In the genomic region with DNA sequence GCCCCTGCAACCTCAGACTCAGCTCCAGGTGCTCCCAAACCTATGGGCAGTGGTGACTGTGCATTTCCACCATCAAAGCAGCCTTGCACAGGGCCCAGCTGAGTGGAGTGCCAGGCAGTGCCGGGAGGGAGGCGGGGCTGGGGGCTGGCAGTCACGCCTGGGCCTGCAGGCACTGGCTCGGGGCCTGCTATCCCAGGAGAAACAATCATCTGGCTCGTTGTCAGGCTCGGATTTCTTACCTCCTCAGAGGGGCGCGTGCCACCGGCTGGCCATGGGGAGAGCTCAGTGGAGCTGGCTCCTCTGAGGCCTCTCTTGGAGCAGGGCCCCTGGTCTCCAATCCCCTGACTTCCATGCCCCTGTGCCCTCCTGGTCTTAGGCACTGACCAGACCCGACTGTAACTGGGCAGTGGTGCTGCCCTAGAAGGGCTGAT, we compare ENCODE assay signal across 11 cellular contexts. TPM values are rescaled to one million over a fixed set of nuclear protein-coding genes. Genes with fewer than 3 reads are reported as not detected.
DNase-seq lines count a peak whose midpoint lies in the region; ATAC-seq, FAIRE-seq and TF ChIP-seq lines count a peak whose summit lies in the region.
"Had no signal": no experiment of that assay in that cellular context is flagged by ENCODE, and none has a peak within 500 bp of the region (broad histone marks: within the 10 kb centered on the region; RNA-seq: fewer than 3 reads in every experiment).

No MANE protein-coding gene starts in this region.

- DNase-seq in NCI-H1436 treated with DMSO at 0.1 percent for 48 hours (lab: John Stamatoyannopoulos, UW) (peak; percentile 67), ascending aorta (ENCODE audit: low spot score in 2 of 2) (no peak), kidney (peak; percentile 88), thyroid gland (peak; percentile 97)
- no peak for DNase-seq in activated T-cell treated with anti-CD3 and anti-CD28 coated beads, Interleukin-2, amount 50 U/mL, for 1 hour
- DNase-seq: activated CD4-positive, alpha-beta T cell treated with anti-CD3 and anti-CD28 coated beads, Interleukin-2, amount 50 U/mL, for 48 hours; foreskin fibroblast; NCI-H2227 treated with DMSO at 0.1 percent for 48 hours; SW 1271 had no signal

- H3K9me3 ChIP-seq in ascending aorta (no peaks in the 10 kb centered on the region), kidney (ENCODE audit: control insufficient read depth in 1 of 2, low read length in 2 of 2) (no peaks in the 10 kb centered on the region), thyroid gland (no peaks in the 10 kb centered on the region)

- peak in 1 of 2 donors; percentile 38 for TF ChIP-seq POLR2A in thyroid gland (IDR thresholded peaks at IDR 0.05)

- FAIRE-seq in kidney (lab: Jason Lieb, UNC): no peak

- H3K4me1 ChIP-seq in ascending aorta: peaks cover 3 to 18% of the 10 kb centered on the region in 2 donors
- H3K4me1 ChIP-seq in kidney (ENCODE audit: control insufficient read depth in 1 of 2, insufficient read depth in 1 of 2, low read depth in 1 of 2, low read length in 2 of 2): peaks cover 13 to 20% of the 10 kb centered on the region in 2 donors
- H3K4me1 ChIP-seq in thyroid gland: peaks cover 19 to 48% of the 10 kb centered on the region in 2 donors

- H3K27ac ChIP-seq in ascending aorta: peak overlapping the region; percentile 19 to 40
- H3K27ac ChIP-seq in kidney (ENCODE audit: low read depth in 2 of 2, low read length in 2 of 2): no peak overlapping the region
- H3K27ac ChIP-seq in thyroid gland: peak overlapping the region; percentile 81 to 88 (median 87)

- no peak overlapping the region for H3K9ac ChIP-seq in kidney (ENCODE audit: low read length in 2 of 2)

- no peak for ATAC-seq in HG03196 (IDR thresholded peaks at IDR 0.05; ENCODE audit: unreplicated experiment)
- ATAC-seq in HG02642 (IDR thresholded peaks at IDR 0.05; ENCODE audit: poor library complexity, unreplicated experiment): no peak

- intact Hi-C loops in ascending aorta (cut with DNase I): no loop called here
- intact Hi-C loops in kidney (cut with DNase I): no loop called here
- intact Hi-C loops in thyroid gland (cut with DNase I): no loop called here

- H3K27me3 ChIP-seq in ascending aorta (no peaks in the 10 kb centered on the region), thyroid gland (no peaks in the 10 kb centered on the region)

- 12 to 31% methylated on average over 2 to 6 of the region's 10 CpGs for WGBS in thyroid gland, 2 donors

- no peaks in the 10 kb centered on the region for H3K36me3 ChIP-seq in ascending aorta
- H3K36me3 ChIP-seq in kidney (ENCODE audit: control insufficient read depth in 1 of 2, insufficient read depth in 2 of 2, low read length in 2 of 2): no peaks in the 10 kb centered on the region
- H3K36me3 ChIP-seq in thyroid gland: no peaks in the 10 kb centered on the region

- TF ChIP-seq CTCF in ascending aorta (IDR thresholded peaks at IDR 0.05) (no peak), kidney (IDR thresholded peaks at IDR 0.05; ENCODE audit: borderline replicate concordance, extremely low read depth, insufficient read depth) (no peak), thyroid gland (IDR thresholded peaks at IDR 0.05) (no peak)

- H3K4me3 ChIP-seq in ascending aorta (no peak overlapping the region), kidney (ENCODE audit: low read length in 2 of 2) (no peak overlapping the region), thyroid gland (replicated peaks in 1 of 3) (no peak overlapping the region)

RNA-seq across cellular contexts. Expression of a gene that starts 20.2 kb away (rescaled TPM):
- 32.7 TPM for total RNA-seq in ascending aorta
- 69.4 TPM for total RNA-seq in kidney
- 15.1 TPM for polyA plus RNA-seq in kidney (ENCODE audit: insufficient read depth, low read depth, low replicate concordance)
- 100 to 1,000 TPM in 1 of 4 donors, 10 to 100 TPM in 3; 77.0 to 131 (median 81.8) TPM for total RNA-seq in thyroid gland

Comparison
In these comparisons a context has a peak if more than half of its experiments do, and no peak if none do; other contexts are left out.
1. DNase-seq: peak in NCI-H1436 treated with DMSO at 0.1 percent for 48 hours (single experiment), kidney (single experiment) and thyroid gland (2 of 2); none in ascending aorta (0 of 2) and activated T-cell treated with anti-CD3 and anti-CD28 coated beads, Interleukin-2, amount 50 U/mL, for 1 hour (single experiment).
2. H3K27ac ChIP-seq: peak in ascending aorta (2 of 2) and thyroid gland (3 of 3); none in kidney (0 of 2).